19 cellular contexts compared by ENCODE assay signal in the genomic region with DNA sequence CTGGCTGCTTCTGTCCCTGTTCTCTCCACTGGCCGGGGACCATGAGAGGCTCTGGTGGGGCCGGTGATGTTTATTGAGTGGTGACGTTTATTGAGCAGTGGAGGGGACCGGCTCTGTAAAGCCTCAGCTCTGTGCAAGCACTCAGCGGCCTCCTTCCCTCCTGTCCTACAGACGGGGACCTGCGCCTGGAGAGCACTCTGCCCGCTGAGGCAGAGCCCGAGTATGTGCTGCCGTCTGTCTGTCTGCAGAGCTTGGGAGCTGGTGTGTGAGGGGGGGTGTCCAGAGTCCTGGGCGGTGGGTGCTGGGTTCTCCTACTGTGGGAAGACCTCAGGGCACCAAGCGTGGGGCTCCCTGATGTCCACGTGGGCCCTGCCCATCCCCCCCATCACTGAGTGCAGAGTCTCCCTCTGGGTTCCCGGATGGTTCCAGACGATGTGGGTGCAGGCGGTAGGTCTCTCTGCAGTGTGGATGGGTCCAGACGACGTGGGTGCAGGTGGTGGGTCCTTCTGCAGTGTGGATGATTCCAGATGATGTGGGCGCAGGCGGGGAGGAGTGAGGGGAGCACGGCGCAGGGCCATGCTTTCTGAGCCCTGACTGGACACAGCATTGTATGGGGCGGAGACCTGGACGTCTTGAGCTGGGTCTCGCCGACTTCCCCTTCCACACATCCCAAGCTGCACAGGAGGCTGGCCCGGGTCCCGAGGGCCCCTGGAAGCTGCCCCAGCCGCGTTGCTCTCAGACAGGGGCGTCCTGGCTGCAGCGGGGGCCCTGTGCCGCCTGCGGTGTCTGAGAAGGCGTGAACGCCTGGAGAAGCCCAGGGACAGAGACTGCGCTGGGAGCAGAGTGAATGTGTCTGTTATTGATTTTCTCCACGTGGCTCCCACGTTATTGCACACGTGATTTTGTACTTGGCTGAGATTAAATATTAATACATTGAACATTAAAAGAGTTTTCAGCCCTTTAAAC. TPM values are rescaled to one million over a fixed set of nuclear protein-coding genes. Genes with fewer than 3 reads are reported as not detected.
"Had no signal": no experiment of that assay in that cellular context is flagged by ENCODE, and none has a peak within 500 bp of the region (broad histone marks: within the 10 kb centered on the region; RNA-seq: fewer than 3 reads in every experiment).

No MANE protein-coding gene starts in this region.

- H3K9me3 Mint-ChIP-seq: activated naive CD4-positive, alpha-beta T cell treated with anti-CD3 and anti-CD28 coated beads, Interleukin-2, amount 50 U/mL, for 24 hours; activated T-helper 2 cell treated with anti-CD3 and anti-CD28 coated beads, Interferon-gamma antibody, Interleukin-2, Interleukin-4, amounts not matched to agents 10 μg/mL and 5 μg/mL and 100 μg/mL, durations not matched to agents 14 hours and 24 hours and 36 hours; dendritic cell treated with granulocyte-macrophage colony-stimulating factor and Interleukin-4, amounts not matched to agents 40 ng/mL and 50 ng/mL, for 4 days; stimulated activated naive CD8-positive, alpha-beta T cell treated with anti-CD3 and anti-CD28 coated beads, Interleukin-15, Interleukin-2, amounts not matched to agents 100 ng/mL and 50 ng/mL, for 24 hours had no signal

- H3K36me3 ChIP-seq: upper lobe of left lung had no signal

- ATAC-seq: foreskin keratinocyte; naive thymus-derived CD8-positive, alpha-beta T cell; right cardiac atrium; T-cell had no signal

- DNase-seq: activated CD4-positive, CD25-positive, alpha-beta regulatory T cell treated with anti-CD3 and anti-CD28 coated beads, Interleukin-2, amount 50 U/mL, for 72 hours; activated T-cell treated with anti-CD3 and anti-CD28 coated beads for 4 hours; effector memory CD4-positive, alpha-beta T cell; foreskin keratinocyte; head of caudate nucleus; immature natural killer cell; small intestine; T-cell; T-helper 9 cell had no signal

- H3K4me3 Mint-ChIP-seq: activated naive CD4-positive, alpha-beta T cell treated with anti-CD3 and anti-CD28 coated beads, Interleukin-2, amount 50 U/mL, for 24 hours; brain; dendritic cell treated with granulocyte-macrophage colony-stimulating factor and Interleukin-4, amounts not matched to agents 40 ng/mL and 50 ng/mL, for 4 days; immature natural killer cell; naive thymus-derived CD8-positive, alpha-beta T cell; stimulated activated naive CD8-positive, alpha-beta T cell treated with anti-CD3 and anti-CD28 coated beads, Interleukin-15, Interleukin-2, amounts not matched to agents 100 ng/mL and 50 ng/mL, for 24 hours; T-cell had no signal

- FAIRE-seq: small intestine had no signal

- H3K4me3 ChIP-seq: upper lobe of left lung had no signal

- H3K4me1 ChIP-seq: foreskin keratinocyte had no signal

- H3K27ac ChIP-seq: foreskin keratinocyte, upper lobe of left lung had no signal

- H3K36me3 Mint-ChIP-seq: activated naive CD4-positive, alpha-beta T cell treated with anti-CD3 and anti-CD28 coated beads, Interleukin-2, amount 50 U/mL, for 24 hours; brain; immature natural killer cell; T-cell had no signal

- H3K4me1 Mint-ChIP-seq: activated naive CD4-positive, alpha-beta T cell treated with anti-CD3 and anti-CD28 coated beads, Interleukin-2, amount 50 U/mL, for 24 hours; immature natural killer cell had no signal

- H3K27ac Mint-ChIP-seq: activated naive CD4-positive, alpha-beta T cell treated with anti-CD3 and anti-CD28 coated beads, Interleukin-2, amount 50 U/mL, for 24 hours; activated T-helper 2 cell treated with anti-CD3 and anti-CD28 coated beads, Interferon-gamma antibody, Interleukin-2, Interleukin-4, amounts not matched to agents 10 μg/mL and 5 μg/mL and 100 μg/mL, durations not matched to agents 14 hours and 24 hours and 36 hours; dendritic cell treated with granulocyte-macrophage colony-stimulating factor and Interleukin-4, amounts not matched to agents 40 ng/mL and 50 ng/mL, for 4 days; immature natural killer cell; progenitor cell of endocrine pancreas; stimulated activated naive CD8-positive, alpha-beta T cell treated with anti-CD3 and anti-CD28 coated beads, Interleukin-15, Interleukin-2, amounts not matched to agents 100 ng/mL and 50 ng/mL, for 24 hours; T-cell had no signal

- H3K9me3 ChIP-seq: upper lobe of left lung had no signal

RNA-seq across cellular contexts. Expression of gene BHLHE23, which starts 14.9 kb away (rescaled TPM):
- total RNA-seq: activated T-helper 2 cell treated with anti-CD3 and anti-CD28 coated beads, Interferon-gamma antibody, Interleukin-2, Interleukin-4, amounts not matched to agents 10 μg/mL and 5 μg/mL and 100 μg/mL, durations not matched to agents 14 hours and 24 hours and 36 hours; foreskin keratinocyte; mononuclear cell; naive thymus-derived CD8-positive, alpha-beta T cell; progenitor cell of endocrine pancreas; right cardiac atrium; T-cell; upper lobe of left lung had no signal
- polyA plus RNA-seq: foreskin keratinocyte; immature natural killer cell; naive thymus-derived CD8-positive, alpha-beta T cell; right cardiac atrium; small intestine had no signal
